In genomic region chr4:143849296-143849695, GRCh38 we compare ENCODE assay signal across 6 cellular contexts. TPM values are rescaled to one million over a fixed set of nuclear protein-coding genes. Genes with fewer than 3 reads are reported as not detected.
"Had no signal": no experiment of that assay in that cellular context is flagged by ENCODE, and none has a peak within 500 bp of the region (broad histone marks: within the 10 kb centered on the region; RNA-seq: fewer than 3 reads in every experiment).

No MANE protein-coding gene starts in this region.

RNA-seq across cellular contexts. Expression of gene GYPE, which starts 56.1 kb away (rescaled TPM):
- total RNA-seq: ovary, progenitor cell of endocrine pancreas, renal cortical epithelial cell, suprapubic skin, transverse colon had no signal
- polyA plus RNA-seq: neural cell had no signal
